Comparison of ENCODE assay signal across 13 cellular contexts in genomic region chr1:59892836-59893811, GRCh38. TPM values are rescaled to one million over a fixed set of nuclear protein-coding genes. Genes with fewer than 3 reads are reported as not detected.
DNase-seq lines count a peak whose midpoint lies in the region; TF ChIP-seq lines count a peak whose summit lies in the region.
"Had no signal": no experiment of that assay in that cellular context is flagged by ENCODE, and none has a peak within 500 bp of the region (broad histone marks: within the 10 kb centered on the region; RNA-seq: fewer than 3 reads in every experiment).

No MANE protein-coding gene starts in this region.

- H3K14ac ChIP-seq in trophoblast cell (ENCODE audit: low read length), result no peak overlapping the region

- H4K12ac ChIP-seq in trophoblast cell (ENCODE audit: low read depth, low read length), result no peak overlapping the region

- no peak overlapping the region for H2AK5ac ChIP-seq in trophoblast cell (ENCODE audit: low read length)

- dilution Hi-C loops in mammary epithelial cell (cut with HindIII; ENCODE audit: low sequenced_read_pairs), result no loop called here

- H3K4me1 Mint-ChIP-seq in activated T-cell treated with anti-CD3 and anti-CD28 coated beads, Interleukin-2, amount 50 U/mL, for 24 hours (ENCODE audit: low read depth), result peaks cover 16% of the 10 kb centered on the region
- peaks cover 8% of the 10 kb centered on the region for H3K4me1 Mint-ChIP-seq in endodermal cell

- H3K36me3 Mint-ChIP-seq in activated T-cell treated with anti-CD3 and anti-CD28 coated beads, Interleukin-2, amount 50 U/mL, for 24 hours (ENCODE audit: low read depth), result no peaks in the 10 kb centered on the region
- no peaks in the 10 kb centered on the region for H3K36me3 Mint-ChIP-seq in endodermal cell (ENCODE audit: low read depth)

- no peaks in the 10 kb centered on the region for H3K79me2 ChIP-seq in mammary epithelial cell (ENCODE audit: insufficient read depth, low read length)
- H3K79me2 ChIP-seq in trophoblast cell (ENCODE audit: control insufficient read depth, insufficient read depth, low read length, poor library complexity), result no peaks in the 10 kb centered on the region

- no peak overlapping the region for H2BK5ac ChIP-seq in trophoblast cell (ENCODE audit: low read depth, low read length, poor library complexity)

- H3K36me3 ChIP-seq in mammary epithelial cell (ENCODE audit: insufficient read depth, low read length), result no peaks in the 10 kb centered on the region
- peaks cover 0 to 2% of the 10 kb centered on the region in 2 experiments for H3K36me3 ChIP-seq in trophoblast cell (ENCODE audit: control insufficient read depth in 1 of 2, insufficient read depth in 2 of 2, low read length in 2 of 2)
- H3K36me3 ChIP-seq in endodermal cell (ENCODE audit: control insufficient read depth, insufficient read depth, low read length), result no peaks in the 10 kb centered on the region

- H3K27me3 ChIP-seq in mammary epithelial cell (ENCODE audit: insufficient read depth, low read length) (no peaks in the 10 kb centered on the region), trophoblast cell (ENCODE audit: insufficient read depth, low read length) (no peaks in the 10 kb centered on the region), endodermal cell (ENCODE audit: control insufficient read depth, insufficient read depth, low read length, poor library complexity, severe bottlenecking) (no peaks in the 10 kb centered on the region)

- intact Hi-C loops in mammary epithelial cell (cut with micrococcal nuclease), result no loop called here

- H4K20me1 ChIP-seq in mammary epithelial cell (ENCODE audit: insufficient read depth, low read length), result no peaks in the 10 kb centered on the region

- no peak overlapping the region for H4K91ac ChIP-seq in trophoblast cell (ENCODE audit: low read depth, low read length)

- peaks cover 15% of the 10 kb centered on the region for H3K9me3 Mint-ChIP-seq in activated T-cell treated with anti-CD3 and anti-CD28 coated beads, Interleukin-2, amount 50 U/mL, for 24 hours
- peaks cover 23% of the 10 kb centered on the region for H3K9me3 Mint-ChIP-seq in endodermal cell

- H3K23ac ChIP-seq in trophoblast cell (ENCODE audit: low read length), result no peak overlapping the region

- H3K27ac ChIP-seq in mammary epithelial cell (ENCODE audit: insufficient read depth, low read depth, low read length) (no peak overlapping the region), trophoblast cell (ENCODE audit: low read depth, low read length) (no peak overlapping the region), endodermal cell (ENCODE audit: low read depth, low read length) (no peak overlapping the region)

- no peak for DNase-seq in activated T-cell treated with anti-CD3 and anti-CD28 coated beads, Interleukin-2, amount 50 U/mL, for 24 hours
- DNase-seq in activated T-cell treated with anti-CD3 and anti-CD28 coated beads, Interleukin-2, amount 50 U/mL, for 48 hours, result no peak
- DNase-seq in NCI-H2196 (lab: John Stamatoyannopoulos, UW; ENCODE audit: unreplicated experiment), result peak; percentile 30
- DNase-seq in mammary epithelial cell, result peak; percentile 40
- DNase-seq in trophoblast cell, result peak; percentile 41 to 86
- DNase-seq in OCI-M1 (lab: John Stamatoyannopoulos, UW), result no peak
- DNase-seq in stimulated activated CD4-positive, alpha-beta T cell treated with anti-CD3 and anti-CD28 coated beads, Interleukin-1b, Interleukin-23, amount 100 ng/mL, for 48 hours, result no peak
- DNase-seq in endodermal cell, result no peak
- DNase-seq: activated CD8-positive, alpha-beta memory T cell treated with anti-CD3 and anti-CD28 coated beads, Interleukin-2, amount 50 U/mL, for 4 hours; HCEC 1CT; NCI-H1436 treated with DMSO at 0.1 percent for 48 hours; T-helper 9 cell had no signal

- CTCF ChIA-PET in mammary epithelial cell (lab: Charles Lee; ENCODE audit: low non-redundant PET), result no interaction called here

- H3K27me3 Mint-ChIP-seq in activated T-cell treated with anti-CD3 and anti-CD28 coated beads, Interleukin-2, amount 50 U/mL, for 24 hours, result no peaks in the 10 kb centered on the region
- no peaks in the 10 kb centered on the region for H3K27me3 Mint-ChIP-seq in endodermal cell (ENCODE audit: insufficient read depth)

- H3K4ac ChIP-seq in trophoblast cell (ENCODE audit: low read depth, low read length), result no peak overlapping the region

- H2BK120ac ChIP-seq in trophoblast cell (ENCODE audit: insufficient read depth, low read length, poor library complexity), result no peak overlapping the region

- H3K4me3 ChIP-seq in mammary epithelial cell (replicated peaks in 1 of 3; ENCODE audit: insufficient read depth in 1 of 3, low read depth in 2 of 3, low read length in 3 of 3), result no peak overlapping the region
- no peak overlapping the region for H3K4me3 ChIP-seq in trophoblast cell (ENCODE audit: low read depth, low read length)
- H3K4me3 ChIP-seq in endodermal cell (ENCODE audit: low read length), result no peak overlapping the region

- no TSS peak for BruUV-seq in mammary epithelial cell (replicated peaks; lab: Mats Ljungman, UMichigan)

- H3K18ac ChIP-seq in trophoblast cell (ENCODE audit: low read length), result no peak overlapping the region

- no peak overlapping the region for H2BK12ac ChIP-seq in trophoblast cell (ENCODE audit: low read length)

- H3K9ac ChIP-seq in mammary epithelial cell (ENCODE audit: insufficient read depth, low read length), result no peak overlapping the region
- H3K9ac ChIP-seq in trophoblast cell (ENCODE audit: low read length), result no peak overlapping the region
- H3K9ac ChIP-seq in endodermal cell (ENCODE audit: extremely low read depth, low read length, poor library complexity, severe bottlenecking), result no peak overlapping the region

- in situ Hi-C loops in mammary epithelial cell (cut with MboI; ENCODE audit: low sequenced_read_pairs in 2 of 2), result no loop called here

- TF ChIP-seq CTCF in mammary epithelial cell (conservative IDR thresholded peaks at IDR 0.05 in 1 of 2, IDR thresholded peaks at IDR 0.05 in 1 of 2; ENCODE audit: extremely low read depth in 1 of 2, insufficient read depth in 1 of 2, low read depth in 1 of 2, low read length in 2 of 2) (no peak), endodermal cell (conservative IDR thresholded peaks at IDR 0.05) (no peak)

- H3K4me2 ChIP-seq in mammary epithelial cell (ENCODE audit: insufficient read depth, low read depth, low read length), result no peak overlapping the region
- H3K4me2 ChIP-seq in trophoblast cell (ENCODE audit: low read length), result no peak overlapping the region

- H3K9me3 ChIP-seq in mammary epithelial cell (replicated peaks; ENCODE audit: insufficient read depth, low read length), result no peaks in the 10 kb centered on the region
- H3K9me3 ChIP-seq in trophoblast cell (ENCODE audit: insufficient read depth, low read depth, low read length), result peaks cover 4% of the 10 kb centered on the region
- H3K9me3 ChIP-seq in endodermal cell (ENCODE audit: control insufficient read depth, low read length), result no peaks in the 10 kb centered on the region

- H2AFZ ChIP-seq in mammary epithelial cell (ENCODE audit: low read depth, low read length) (no peak overlapping the region), trophoblast cell (ENCODE audit: insufficient read depth, low read length, poor library complexity) (no peak overlapping the region)

- H3K27ac Mint-ChIP-seq in activated T-cell treated with anti-CD3 and anti-CD28 coated beads, Interleukin-2, amount 50 U/mL, for 24 hours, result peak overlapping the region; percentile 20
- no peak overlapping the region for H3K27ac Mint-ChIP-seq in endodermal cell

- no peak overlapping the region for H4K8ac ChIP-seq in trophoblast cell (ENCODE audit: low read depth, low read length)

- H3K79me1 ChIP-seq in trophoblast cell (ENCODE audit: low read length), result no peaks in the 10 kb centered on the region

- no peaks in the 10 kb centered on the region for H3K4me1 ChIP-seq in mammary epithelial cell (ENCODE audit: insufficient read depth, low read length)
- no peaks in the 10 kb centered on the region for H3K4me1 ChIP-seq in trophoblast cell (ENCODE audit: control insufficient read depth in 1 of 2, insufficient read depth in 2 of 2, low read length in 2 of 2)
- H3K4me1 ChIP-seq in endodermal cell (ENCODE audit: control insufficient read depth, insufficient read depth, low read length), result no peaks in the 10 kb centered on the region

- WGBS in mammary epithelial cell (ENCODE audit: low coverage, missing lambda C conversion rate), result 84% methylated on average over 7 of the region's 7 CpGs
- WGBS in trophoblast cell (ENCODE audit: extremely low coverage, insufficient coverage, insufficient read length), result no CpG with 5 or more reads among the region's 7 CpGs
- 95 to 98% methylated on average over 6 to 7 of the region's 7 CpGs for WGBS in endodermal cell (ENCODE audit: insufficient coverage in 1 of 2, insufficient read length in 1 of 2), 2 experiments

- no peak overlapping the region for H3K4me3 Mint-ChIP-seq in activated T-cell treated with anti-CD3 and anti-CD28 coated beads, Interleukin-2, amount 50 U/mL, for 24 hours
- no peak overlapping the region for H3K4me3 Mint-ChIP-seq in endodermal cell

RNA-seq across cellular contexts. Expression of gene CYP2J2, which starts 33.4 kb away (rescaled TPM):
- total RNA-seq in mammary epithelial cell (1 to 10 TPM; 1.1 to 3.2 TPM), endodermal cell (under 1 TPM; 0.29 to 0.37 TPM)
- 0.92 TPM for polyA plus RNA-seq in mammary epithelial cell
- polyA minus RNA-seq in mammary epithelial cell, result not detected
- 12.7 and 13.1 TPM in 2 replicates for polyA plus RNA-seq in trophoblast cell (2013)
- 0.53 TPM for polyA plus RNA-seq in endodermal cell (2013, experiment 1 of 2)
- 0.46 TPM for polyA plus RNA-seq in endodermal cell (2013, experiment 2 of 2)
- total RNA-seq: mesenteric fat pad had no signal

Comparison
In these comparisons a context has a peak if more than half of its experiments do, and no peak if none do; other contexts are left out.
1. DNase-seq: peak in NCI-H2196 (single experiment), mammary epithelial cell (single experiment) and trophoblast cell (2 of 2); none in activated T-cell treated with anti-CD3 and anti-CD28 coated beads, Interleukin-2, amount 50 U/mL, for 24 hours (single experiment), activated T-cell treated with anti-CD3 and anti-CD28 coated beads, Interleukin-2, amount 50 U/mL, for 48 hours (0 of 2), OCI-M1 (single experiment), stimulated activated CD4-positive, alpha-beta T cell treated with anti-CD3 and anti-CD28 coated beads, Interleukin-1b, Interleukin-23, amount 100 ng/mL, for 48 hours (single experiment) and endodermal cell (single experiment).